Comparison of ENCODE assay signal across 18 cellular contexts in the genomic region with DNA sequence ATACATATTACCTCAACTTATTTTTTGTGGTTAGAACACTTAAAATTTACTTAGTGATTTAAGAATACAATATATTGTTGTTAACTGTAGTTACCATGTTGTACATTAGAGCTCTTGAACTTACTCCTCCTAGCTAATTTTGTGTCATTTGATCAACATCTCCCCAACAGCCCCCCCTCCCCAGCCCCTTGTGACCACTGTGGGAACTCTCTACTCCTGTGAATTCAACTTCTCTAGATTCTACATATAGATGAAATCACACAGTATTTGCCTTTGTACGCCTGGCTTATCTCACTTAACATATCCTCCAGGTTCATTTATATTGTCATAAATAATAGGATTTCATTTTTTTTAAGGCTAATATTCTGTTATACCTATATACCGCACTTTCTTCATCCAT.
DNase-seq lines count a peak whose midpoint lies in the region; ATAC-seq, FAIRE-seq and TF ChIP-seq lines count a peak whose summit lies in the region.
"Had no signal": no experiment of that assay in that cellular context is flagged by ENCODE, and none has a peak within 500 bp of the region (broad histone marks: within the 10 kb centered on the region; RNA-seq: fewer than 3 reads in every experiment).

No MANE protein-coding gene starts in this region.

- H3K9me3 ChIP-seq in osteoblast (ENCODE audit: low read depth, low read length) (no peaks in the 10 kb centered on the region), neuronal stem cell (replicated peaks in 1 of 2; ENCODE audit: control insufficient read depth in 2 of 2, insufficient read depth in 1 of 2, low read depth in 1 of 2, low read length in 2 of 2) (no peaks in the 10 kb centered on the region)
- H3K9me3 ChIP-seq: esophagus squamous epithelium, left lung, right atrium auricular region, tibial nerve had no signal

- no CpG with 5 or more reads among the region's 2 CpGs for WGBS in neuronal stem cell (ENCODE audit: extremely low coverage in 2 of 2, insufficient read length in 2 of 2, insufficient replicate concordance in 1 of 2), 2 donors

- H3K9ac ChIP-seq in neuronal stem cell (ENCODE audit: low read depth, low read length, poor library complexity) = no peak overlapping the region

- H3K27ac ChIP-seq in osteoblast (ENCODE audit: low read depth, low read length) (no peak overlapping the region), neuronal stem cell (replicated peaks; ENCODE audit: low read length) (no peak overlapping the region)
- H3K27ac ChIP-seq: esophagus squamous epithelium, left lung, right atrium auricular region, tibial nerve had no signal

- no peak overlapping the region for H2BK5ac ChIP-seq in neuronal stem cell (ENCODE audit: low read length)

- H2BK12ac ChIP-seq in neuronal stem cell (ENCODE audit: low read length) = no peak overlapping the region

- FAIRE-seq in D721Med (lab: Jason Lieb, UNC) = no peak
- FAIRE-seq: colon had no signal

- H4K8ac ChIP-seq in neuronal stem cell (ENCODE audit: low read depth, low read length) = no peak overlapping the region

- DNase-seq in osteoblast (ENCODE audit: insufficient read length, low spot score, missing footprints) = no peak
- no peak for DNase-seq in AG20443 (ENCODE audit: low spot score)
- DNase-seq in neuronal stem cell (ENCODE audit: low spot score) = no peak
- DNase-seq in D721Med (ENCODE audit: insufficient read length, low spot score) = no peak
- DNase-seq: activated CD4-positive, alpha-beta T cell treated with anti-CD3 and anti-CD28 coated beads for 4 hours; esophagus squamous epithelium; left lung; NCI-H1436; NCI-H524; stimulated activated CD4-positive, alpha-beta T cell treated with anti-CD3 and anti-CD28 coated beads, Interleukin-2, amount 100 ng/mL, for 48 hours; T-helper 2 cell had no signal

- peaks cover 36% of the 10 kb centered on the region for H4K20me1 ChIP-seq in osteoblast (ENCODE audit: insufficient read depth, low read length)

- no peak overlapping the region for H2BK120ac ChIP-seq in neuronal stem cell (ENCODE audit: low read depth, low read length)

- ATAC-seq in GM18498 (IDR thresholded peaks at IDR 0.05; ENCODE audit: unreplicated experiment) (peak; percentile 37), GM19463 (IDR thresholded peaks at IDR 0.05; ENCODE audit: unreplicated experiment) (peak; percentile 13), HG02763 (IDR thresholded peaks at IDR 0.05; ENCODE audit: unreplicated experiment) (peak; percentile 22), HG03378 (IDR thresholded peaks at IDR 0.05; ENCODE audit: unreplicated experiment) (peak; percentile 29)
- ATAC-seq: left lung had no signal

- H3K27me3 ChIP-seq in osteoblast (ENCODE audit: insufficient read depth, low read length) (no peaks in the 10 kb centered on the region), neuronal stem cell (ENCODE audit: control insufficient read depth in 3 of 3, insufficient read depth in 3 of 3, low read depth in 1 of 3, low read length in 3 of 3) (no peaks in the 10 kb centered on the region)
- H3K27me3 ChIP-seq: esophagus squamous epithelium, left lung, right atrium auricular region, tibial nerve had no signal

- no peak overlapping the region for H3K14ac ChIP-seq in neuronal stem cell (ENCODE audit: low read length)

- peaks cover 84% of the 10 kb centered on the region for H3K79me2 ChIP-seq in osteoblast (ENCODE audit: insufficient read depth, low read length)

- H4K91ac ChIP-seq in neuronal stem cell (ENCODE audit: low read depth, low read length, poor library complexity) = no peak overlapping the region

- H3K4me1 ChIP-seq in osteoblast (ENCODE audit: insufficient read depth, low read length) (no peaks in the 10 kb centered on the region), neuronal stem cell (ENCODE audit: control insufficient read depth in 2 of 2, insufficient read depth in 1 of 2, low read depth in 1 of 2, low read length in 2 of 2) (no peaks in the 10 kb centered on the region)

- no peaks in the 10 kb centered on the region for H3K79me1 ChIP-seq in neuronal stem cell (ENCODE audit: low read depth, low read length)

- no peak overlapping the region for H3K4me3 ChIP-seq in osteoblast (ENCODE audit: insufficient read depth, low read length)
- H3K4me3 ChIP-seq in neuronal stem cell (ENCODE audit: low read length in 2 of 2) = no peak overlapping the region
- H3K4me3 ChIP-seq: esophagus squamous epithelium, left lung, right atrium auricular region, tibial nerve had no signal

- H3K4me2 ChIP-seq in osteoblast (ENCODE audit: insufficient read depth, low read length) (no peak overlapping the region), neuronal stem cell (ENCODE audit: insufficient read depth, low read length, poor library complexity, severe bottlenecking) (no peak overlapping the region)

- H3K23ac ChIP-seq in neuronal stem cell (ENCODE audit: low read depth, low read length, poor library complexity) = no peak overlapping the region

- no peak overlapping the region for H2BK15ac ChIP-seq in neuronal stem cell (ENCODE audit: low read length)

- no peak overlapping the region for H3K18ac ChIP-seq in neuronal stem cell (ENCODE audit: low read length)

- no peak overlapping the region for H3K4ac ChIP-seq in neuronal stem cell (ENCODE audit: low read length)

- no peak overlapping the region for H2AFZ ChIP-seq in osteoblast (ENCODE audit: low read length)
- H2AFZ ChIP-seq in neuronal stem cell (ENCODE audit: low read length) = no peak overlapping the region

- no peak overlapping the region for H2AK5ac ChIP-seq in neuronal stem cell (ENCODE audit: low read depth, low read length)

- no peak for TF ChIP-seq CTCF in osteoblast (IDR thresholded peaks at IDR 0.05; ENCODE audit: extremely low read depth, low read depth, low read length)
- TF ChIP-seq CTCF in D721Med (IDR thresholded peaks at IDR 0.05; ENCODE audit: insufficient read depth, missing control alignments) = no peak

- H3K36me3 ChIP-seq in osteoblast (ENCODE audit: insufficient read depth, low read length) = no peaks in the 10 kb centered on the region
- no peaks in the 10 kb centered on the region for H3K36me3 ChIP-seq in neuronal stem cell (replicated peaks in 1 of 2; ENCODE audit: control insufficient read depth in 2 of 2, insufficient read depth in 2 of 2, low read length in 2 of 2)
- H3K36me3 ChIP-seq: esophagus squamous epithelium, left lung, right atrium auricular region, tibial nerve had no signal
